Comparison of ENCODE assay signal across 23 cellular contexts in genomic region chr5:36680066-36680465, GRCh38.
DNase-seq lines count a peak whose midpoint lies in the region; ATAC-seq and TF ChIP-seq lines count a peak whose summit lies in the region.
"Had no signal": no experiment of that assay in that cellular context is flagged by ENCODE, and none has a peak within 500 bp of the region (broad histone marks: within the 10 kb centered on the region; RNA-seq: fewer than 3 reads in every experiment).

No MANE protein-coding gene starts in this region.

- no peaks in the 10 kb centered on the region for H3F3A ChIP-seq in PC-3 (ENCODE audit: low read length, unreplicated experiment)

- H3K27me3 ChIP-seq in thoracic aorta (replicated peaks; ENCODE audit: insufficient read depth) (no peaks in the 10 kb centered on the region), PC-3 (ENCODE audit: low read length) (no peaks in the 10 kb centered on the region)
- H3K27me3 ChIP-seq: neutrophil, Peyer's patch had no signal

- H3K4me1 ChIP-seq in thoracic aorta (ENCODE audit: control insufficient read depth in 1 of 2, low read depth in 2 of 2), result no peaks in the 10 kb centered on the region
- H3K4me1 ChIP-seq in PC-3 (ENCODE audit: insufficient read depth, low read length), result no peaks in the 10 kb centered on the region
- no peaks in the 10 kb centered on the region for H3K4me1 ChIP-seq in OCI-LY7 (ENCODE audit: insufficient read depth, low read length, poor library complexity, severe bottlenecking)
- H3K4me1 ChIP-seq: HAP-1, Peyer's patch had no signal

- POLR2A ChIA-PET in MCF 10A (lab: Yijun Ruan, JAX) (no interaction called here), PC-3 (lab: Charles Lee; ENCODE audit: unreplicated experiment) (no interaction called here), OCI-LY7 (lab: Charles Lee) (interaction anchor here (0.6 kb wide), 1 partner anchor 17 kb away, joined by 5 read pairs; no protein-coding TSS in a partner anchor), GM10248 (lab: Yijun Ruan, JAX) (no interaction called here)

- intact Hi-C loops in Right ventricle myocardium superior (cut with DNase I), result no loop called here
- intact Hi-C loops in MCF 10A (cut with micrococcal nuclease), result no loop called here
- intact Hi-C loops in PC-3 (cut with micrococcal nuclease), result no loop called here
- intact Hi-C loops in OCI-LY7 (cut with micrococcal nuclease; ENCODE audit: unreplicated experiment), result no loop called here

- no peaks in the 10 kb centered on the region for H3K4me1 Mint-ChIP-seq in MCF 10A (ENCODE audit: insufficient read depth, unreplicated experiment)
- H3K4me1 Mint-ChIP-seq: activated CD4-positive, alpha-beta T cell treated with anti-CD3 and anti-CD28 coated beads, Interleukin-2, amount 10 ng/mL, durations not matched to agents 7 days and 5 days had no signal

- H3K9me2 ChIP-seq in PC-3 (replicated peaks; ENCODE audit: low read length) (no peaks in the 10 kb centered on the region), OCI-LY7 (ENCODE audit: insufficient read depth, low read length) (no peaks in the 10 kb centered on the region)

- H3K9ac ChIP-seq in PC-3 (ENCODE audit: low read length), result no peak overlapping the region

- H3K27ac ChIP-seq in thoracic aorta (no peak overlapping the region), PC-3 (ENCODE audit: low read length) (no peak overlapping the region), OCI-LY7 (ENCODE audit: low read depth, low read length, poor library complexity, severe bottlenecking) (no peak overlapping the region)
- H3K27ac ChIP-seq: neutrophil, SK-N-MC had no signal

- H3K4me3 Mint-ChIP-seq in MCF 10A (ENCODE audit: unreplicated experiment), result no peak overlapping the region
- H3K4me3 Mint-ChIP-seq: activated CD4-positive, alpha-beta T cell treated with anti-CD3 and anti-CD28 coated beads, Interleukin-2, amount 10 ng/mL, durations not matched to agents 7 days and 5 days; activated naive CD8-positive, alpha-beta T cell treated with anti-CD3 and anti-CD28 coated beads, Interleukin-2, amount 50 U/mL, for 24 hours had no signal

- H4K20me1 ChIP-seq in PC-3 (ENCODE audit: low read length) (no peaks in the 10 kb centered on the region), OCI-LY7 (ENCODE audit: insufficient read depth, low read length) (no peaks in the 10 kb centered on the region)

- no peak overlapping the region for H2AFZ ChIP-seq in PC-3 (ENCODE audit: low read length)
- H2AFZ ChIP-seq in OCI-LY7 (ENCODE audit: low read length), result no peak overlapping the region

- H3K4me3 ChIP-seq in thoracic aorta (no peak overlapping the region), PC-3 (ENCODE audit: low read length) (no peak overlapping the region), OCI-LY7 (ENCODE audit: low read depth, low read length, poor library complexity, severe bottlenecking) (no peak overlapping the region)
- H3K4me3 ChIP-seq: HAP-1, Peyer's patch, SK-N-MC had no signal

- DNase-seq in anterior cingulate cortex (lab: John Stamatoyannopoulos, UW) (peak in 31 of 58 donors; percentile 9 to 70 (median 35)), Right ventricle myocardium superior (peak; percentile 81), medulla oblongata (ENCODE audit: extremely low spot score) (peak; percentile 90), thoracic aorta (ENCODE audit: low spot score) (no peak), MCF 10A (ENCODE audit: unreplicated experiment) (no peak), PC-3 (no peak), OCI-LY7 (ENCODE audit: low spot score) (no peak), GM10248 (ENCODE audit: extremely low spot score) (no peak)
- DNase-seq: activated CD4-positive, alpha-beta T cell treated with anti-CD3 and anti-CD28 coated beads, Interleukin-2, amount 10 ng/mL, durations not matched to agents 7 days and 5 days; activated naive CD8-positive, alpha-beta T cell treated with anti-CD3 and anti-CD28 coated beads, Interleukin-2, amount 50 U/mL, for 24 hours; DND-41; erythroblast; Kasumi-1; NCI-H1048; NCI-H1930; NCI-H226; stimulated activated CD8-positive, alpha-beta memory T cell treated with anti-CD3 and anti-CD28 coated beads, Interleukin-4, amount 100 ng/mL, for 48 hours; T-helper 2 cell had no signal

- H3K27me3 Mint-ChIP-seq in MCF 10A (ENCODE audit: insufficient read depth, unreplicated experiment), result no peaks in the 10 kb centered on the region
- H3K27me3 Mint-ChIP-seq: activated naive CD8-positive, alpha-beta T cell treated with anti-CD3 and anti-CD28 coated beads, Interleukin-2, amount 50 U/mL, for 24 hours had no signal

- H3K36me3 ChIP-seq in thoracic aorta, result no peaks in the 10 kb centered on the region
- no peaks in the 10 kb centered on the region for H3K36me3 ChIP-seq in PC-3 (ENCODE audit: low read depth, low read length)
- H3K36me3 ChIP-seq in OCI-LY7 (ENCODE audit: insufficient read depth, low read length), result no peaks in the 10 kb centered on the region
- H3K36me3 ChIP-seq: HAP-1, neutrophil, Peyer's patch had no signal

- H3K4me2 ChIP-seq in PC-3 (ENCODE audit: low read length) (no peak overlapping the region), OCI-LY7 (ENCODE audit: low read length) (no peak overlapping the region)

- CTCF ChIA-PET in MCF 10A (lab: Yijun Ruan, JAX), result interaction anchor here (1.1 to 1.6 kb wide), 3 partner anchors 12 to 15 kb away, joined by 3 to 4 read pairs (median 3); no protein-coding TSS in a partner anchor
- CTCF ChIA-PET in PC-3 (lab: Charles Lee), result no interaction called here
- CTCF ChIA-PET in OCI-LY7 (lab: Charles Lee; ENCODE audit: unreplicated experiment), result no interaction called here
- CTCF ChIA-PET in GM10248 (lab: Yijun Ruan, JAX), result interaction anchor here (1.0 to 1.7 kb wide), 3 partner anchors 8 to 12 kb away, joined by 4 to 5 read pairs (median 4); no protein-coding TSS in a partner anchor

- H3K9me3 ChIP-seq in thoracic aorta (no peaks in the 10 kb centered on the region), PC-3 (ENCODE audit: low read length) (no peaks in the 10 kb centered on the region), OCI-LY7 (ENCODE audit: low read length) (no peaks in the 10 kb centered on the region)
- H3K9me3 ChIP-seq: HAP-1, neutrophil, Peyer's patch had no signal

- H3K9me3 Mint-ChIP-seq in MCF 10A (ENCODE audit: unreplicated experiment), result no peaks in the 10 kb centered on the region
- H3K9me3 Mint-ChIP-seq: activated CD4-positive, alpha-beta T cell treated with anti-CD3 and anti-CD28 coated beads, Interleukin-2, amount 10 ng/mL, durations not matched to agents 7 days and 5 days; activated naive CD8-positive, alpha-beta T cell treated with anti-CD3 and anti-CD28 coated beads, Interleukin-2, amount 50 U/mL, for 24 hours; activated T-helper 2 cell treated with anti-CD3 and anti-CD28 coated beads, Interferon-gamma antibody, Interleukin-2, Interleukin-4, amounts not matched to agents 10 μg/mL and 5 μg/mL and 100 μg/mL, durations not matched to agents 14 hours and 24 hours and 36 hours had no signal

- no TSS peak for BruUV-seq in MCF 10A (replicated peaks; lab: Mats Ljungman, UMichigan)
- BruUV-seq in PC-3 (replicated peaks; lab: Mats Ljungman, UMichigan), result no TSS peak
- BruUV-seq in OCI-LY7 (replicated peaks; lab: Mats Ljungman, UMichigan), result no TSS peak

- no peaks in the 10 kb centered on the region for H3K36me3 Mint-ChIP-seq in MCF 10A (ENCODE audit: insufficient read depth, unreplicated experiment)

- H3K79me2 ChIP-seq in PC-3 (ENCODE audit: low read length) (no peaks in the 10 kb centered on the region), OCI-LY7 (ENCODE audit: insufficient read depth, low read depth, low read length) (no peaks in the 10 kb centered on the region)

- no peak overlapping the region for H3K27ac Mint-ChIP-seq in MCF 10A (ENCODE audit: low read depth, unreplicated experiment)
- H3K27ac Mint-ChIP-seq: activated CD4-positive, alpha-beta T cell treated with anti-CD3 and anti-CD28 coated beads, Interleukin-2, amount 10 ng/mL, durations not matched to agents 7 days and 5 days; activated naive CD8-positive, alpha-beta T cell treated with anti-CD3 and anti-CD28 coated beads, Interleukin-2, amount 50 U/mL, for 24 hours; activated T-helper 2 cell treated with anti-CD3 and anti-CD28 coated beads, Interferon-gamma antibody, Interleukin-2, Interleukin-4, amounts not matched to agents 10 μg/mL and 5 μg/mL and 100 μg/mL, durations not matched to agents 14 hours and 24 hours and 36 hours had no signal

- TF ChIP-seq CTCF in thoracic aorta (IDR thresholded peaks at IDR 0.05), result no peak
- TF ChIP-seq CTCF in MCF 10A (IDR thresholded peaks at IDR 0.05; ENCODE audit: unreplicated experiment), result no peak
- TF ChIP-seq CTCF in PC-3 (conservative IDR thresholded peaks at IDR 0.05; ENCODE audit: low read depth, low read length), result no peak
- TF ChIP-seq CTCF in OCI-LY7 (conservative IDR thresholded peaks at IDR 0.05; ENCODE audit: low read length), result no peak
- no peak for TF ChIP-seq CTCF in GM10248 (IDR thresholded peaks at IDR 0.05; ENCODE audit: control extremely low read depth, extremely low read depth, low read depth, missing control alignments)

- ATAC-seq in Right ventricle myocardium superior (ENCODE audit: poor library complexity), result peak; percentile 55
- ATAC-seq in thoracic aorta (ENCODE audit: insufficient number of reproducible peaks, low FRiP score, low read depth), result peak; percentile 51
- no peak for ATAC-seq in PC-3

Comparison
In these comparisons a context has a peak if more than half of its experiments do, and no peak if none do; other contexts are left out.
1. DNase-seq: peak in anterior cingulate cortex (31 of 58), Right ventricle myocardium superior (single experiment) and medulla oblongata (single experiment); none in thoracic aorta (single experiment), MCF 10A (single experiment), PC-3 (single experiment), OCI-LY7 (single experiment) and GM10248 (single experiment).
2. CTCF ChIA-PET loops: an anchor here in MCF 10A (1.1 to 1.6 kb wide) and GM10248 (1.0 to 1.7 kb wide); none called in PC-3 and OCI-LY7.